In genomic region chr3:49120096-49120437, GRCh38 we compare ENCODE assay signal across 1 cellular context.
TF ChIP-seq lines count a peak whose summit lies in the region.

No MANE protein-coding gene starts in this region.

TF ChIP-seq in HCT116, 20 proteins besides CTCF, POLR2A, EP300 and RAD21 (continued from another document):
- TF ChIP-seq JUND (IDR thresholded peaks at IDR 0.05) (no peak), YY1 (IDR thresholded peaks at IDR 0.05; ENCODE audit: extremely low read depth, insufficient replicate concordance, low read depth, low read length) (no peak), SIN3A (IDR thresholded peaks at IDR 0.05; ENCODE audit: low read depth) (no peak), ZNF274 (IDR thresholded peaks at IDR 0.05; ENCODE audit: low read depth, low read length) (no peak), POLR2AphosphoS5 (IDR thresholded peaks at IDR 0.05; ENCODE audit: low read depth, low read length) (no peak)
- TF ChIP-seq, protein P1, sequence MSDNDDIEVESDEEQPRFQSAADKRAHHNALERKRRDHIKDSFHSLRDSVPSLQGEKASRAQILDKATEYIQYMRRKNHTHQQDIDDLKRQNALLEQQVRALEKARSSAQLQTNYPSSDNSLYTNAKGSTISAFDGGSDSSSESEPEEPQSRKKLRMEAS (IDR thresholded peaks at IDR 0.05) = no peak
